Comparison of ENCODE assay signal across 23 cellular contexts in genomic region chr1:240860023-240860422, GRCh38.
"Had no signal": no experiment of that assay in that cellular context is flagged by ENCODE, and none has a peak within 500 bp of the region (broad histone marks: within the 10 kb centered on the region; RNA-seq: fewer than 3 reads in every experiment).

No MANE protein-coding gene starts in this region.

- DNase-seq: colonic mucosa; cortex of kidney; dermis blood vessel endothelial cell; dorsolateral prefrontal cortex; effector CD4-positive, alpha-beta T cell; effector CD8-positive, alpha-beta T cell; effector memory CD4-positive, alpha-beta T cell; effector memory CD8-positive, alpha-beta T cell; endodermal cell; erythroblast; esophagus squamous epithelium; foreskin fibroblast; foreskin keratinocyte; foreskin melanocyte; gastrocnemius medialis; glutamatergic neuron; head of caudate nucleus; heart left ventricle; heart right ventricle had no signal

- H3K9me3 ChIP-seq: colonic mucosa, esophagus muscularis mucosa, gastrocnemius medialis, gastroesophageal sphincter, heart left ventricle, heart right ventricle had no signal

- H3K27me3 ChIP-seq: colonic mucosa, dorsolateral prefrontal cortex, esophagus muscularis mucosa, esophagus squamous epithelium, foreskin keratinocyte, gastrocnemius medialis, gastroesophageal sphincter, heart left ventricle, heart right ventricle had no signal

- H3K4me3 ChIP-seq: colonic mucosa, coronary artery, dorsolateral prefrontal cortex, esophagus muscularis mucosa, esophagus squamous epithelium, gastrocnemius medialis, gastroesophageal sphincter, heart left ventricle, heart right ventricle had no signal

- H3K27ac ChIP-seq: colonic mucosa, coronary artery, epithelial cell of prostate, esophagus muscularis mucosa, esophagus squamous epithelium, foreskin keratinocyte, gastrocnemius medialis, gastroesophageal sphincter, heart left ventricle, heart right ventricle had no signal

- H3K36me3 ChIP-seq: colonic mucosa, esophagus muscularis mucosa, esophagus squamous epithelium, gastrocnemius medialis, gastroesophageal sphincter, heart left ventricle, heart right ventricle had no signal
